ENCODE assay signal across 8 cellular contexts in genomic region chr19:5680083-5680436, GRCh38. TPM values are rescaled to one million over a fixed set of nuclear protein-coding genes. Genes with fewer than 3 reads are reported as not detected.
A peak's percentile ranks its signal among the peaks of the same experiment; 100 is the strongest.
DNase-seq lines count a peak whose midpoint lies in the region; ATAC-seq and TF ChIP-seq lines count a peak whose summit lies in the region.

No MANE protein-coding gene starts in this region.

- H3K9me2 ChIP-seq in neural cell (ENCODE audit: insufficient read depth, low read length) = no peaks in the 10 kb centered on the region

- ATAC-seq in GM18907 (IDR thresholded peaks at IDR 0.05; ENCODE audit: unreplicated experiment) = peak; percentile 0
- no peak for ATAC-seq in HG03175 (IDR thresholded peaks at IDR 0.05; ENCODE audit: unreplicated experiment)
- ATAC-seq in HG03139 (IDR thresholded peaks at IDR 0.05; ENCODE audit: unreplicated experiment) = no peak

- peaks cover 19% of the 10 kb centered on the region for H3K79me2 ChIP-seq in neural cell (replicated peaks; ENCODE audit: insufficient read depth, low read length)

- H3K36me3 ChIP-seq in SK-N-MC (ENCODE audit: insufficient read depth, low read length) (no peaks in the 10 kb centered on the region), neural cell (ENCODE audit: insufficient read depth, low read length) (no peaks in the 10 kb centered on the region)

- peak overlapping the region; percentile 87 for H3K4me2 ChIP-seq in neural cell (ENCODE audit: low read length)

- H2AFZ ChIP-seq in neural cell (ENCODE audit: low read depth, low read length) = peak overlapping the region; percentile 25

- H4K20me1 ChIP-seq in neural cell (ENCODE audit: insufficient read depth) = no peaks in the 10 kb centered on the region

- TF ChIP-seq RAD21 in neural cell (conservative IDR thresholded peaks at IDR 0.05) = no peak

- no peaks in the 10 kb centered on the region for H3K27me3 ChIP-seq in neural cell (ENCODE audit: insufficient read depth, low read depth, low read length)

- peak overlapping the region; percentile 81 for H3K9ac ChIP-seq in SK-N-MC (ENCODE audit: insufficient read length)
- H3K9ac ChIP-seq in neural cell (ENCODE audit: low read length) = peak overlapping the region; percentile 83

- DNase-seq in SK-N-MC (ENCODE audit: low read depth, low spot score) = no peak
- peak; percentile 28 for DNase-seq in fibroblast of gingiva (ENCODE audit: low read depth)
- DNase-seq in HPDE6-E6E7 (ENCODE audit: extremely low spot score) = no peak
- DNase-seq in GOT3 (lab: John Stamatoyannopoulos, UW) = no peak

- peak overlapping the region; percentile 86 for H3K4me3 ChIP-seq in SK-N-MC
- H3K4me3 ChIP-seq in neural cell (ENCODE audit: low read length) = peak overlapping the region; percentile 84

- TF ChIP-seq CTCF in neural cell (IDR thresholded peaks at IDR 0.05; ENCODE audit: poor library complexity, severe bottlenecking) = no peak

- H3F3A ChIP-seq in neural cell (ENCODE audit: insufficient read depth, low read length, poor library complexity, severe bottlenecking) = no peaks in the 10 kb centered on the region

- TF ChIP-seq EP300 in neural cell (conservative IDR thresholded peaks at IDR 0.05; ENCODE audit: poor library complexity, severe bottlenecking) = no peak

- H3K27ac ChIP-seq in SK-N-MC = 0 out of 2 replicates have a peak overlapping the region, but pooled peaks have one; percentile 23
- H3K27ac ChIP-seq in neural cell (ENCODE audit: low read length) = peak overlapping the region; percentile 75

- H3K9me3 ChIP-seq in SK-N-MC (ENCODE audit: low read depth, low read length) (no peaks in the 10 kb centered on the region), neural cell (ENCODE audit: low read length) (no peaks in the 10 kb centered on the region)

TF ChIP-seq in neural cell, 6 proteins besides CTCF, POLR2A, EP300 and RAD21:
- TF ChIP-seq TAF1 (IDR thresholded peaks at IDR 0.05; ENCODE audit: low read depth) (no peak), SMC3 (conservative IDR thresholded peaks at IDR 0.05; ENCODE audit: poor library complexity) (peak; percentile 28), REST (IDR thresholded peaks at IDR 0.05; ENCODE audit: borderline replicate concordance) (no peak), EZH2 (IDR thresholded peaks at IDR 0.05; ENCODE audit: borderline replicate concordance, insufficient read depth, low read length, poor library complexity, severe bottlenecking) (no peak)

RNA-seq across cellular contexts. Expression of gene MICOS13, which starts 0.3 kb away (rescaled TPM):
- polyA plus RNA-seq in neural cell = 46.0 and 52.3 TPM in 2 replicates
- 14.0 and 14.4 TPM in 2 replicates for polyA minus RNA-seq in neural cell

RNA-seq across cellular contexts. Expression of gene HSD11B1L, which starts 0.8 kb away (rescaled TPM):
- polyA plus RNA-seq in neural cell = 170 and 223 TPM in 2 replicates
- 58.5 and 65.5 TPM in 2 replicates for polyA minus RNA-seq in neural cell

RNA-seq across cellular contexts. Expression of gene RPL36, which starts 10.0 kb away (rescaled TPM):
- 358 and 452 TPM in 2 replicates for polyA plus RNA-seq in neural cell
- 119 TPM in 2 replicates for polyA minus RNA-seq in neural cell

RNA-seq across cellular contexts. Expression of gene LONP1, which starts 39.9 kb away (rescaled TPM):
- polyA plus RNA-seq in neural cell = 43.1 and 46.2 TPM in 2 replicates
- 46.0 and 48.9 TPM in 2 replicates for polyA minus RNA-seq in neural cell

RNA-seq across cellular contexts. Expression of gene CATSPERD, which starts 40.4 kb away (rescaled TPM):
- not detected in 2 replicates for polyA plus RNA-seq in neural cell
- not detected in 2 replicates for polyA minus RNA-seq in neural cell
